Comparison of ENCODE assay signal across 32 cellular contexts in the genomic region with DNA sequence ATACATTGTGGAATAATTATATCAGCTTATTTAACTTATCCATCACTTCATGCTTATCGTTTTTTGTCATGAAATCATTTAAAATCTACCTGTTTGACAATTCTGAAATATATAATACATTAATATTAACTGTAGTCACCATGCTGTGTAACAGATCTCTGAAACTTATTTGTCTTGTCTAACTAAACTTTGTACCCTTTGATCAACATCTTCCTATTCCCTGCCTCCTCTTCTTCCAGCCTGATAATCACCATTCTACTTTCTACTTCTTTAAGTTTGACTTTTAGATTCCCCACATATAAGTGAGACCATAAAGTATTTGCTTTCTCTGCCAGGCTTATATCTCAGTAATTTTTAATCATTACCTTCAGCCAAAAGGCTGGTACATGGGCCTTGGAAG.
"Had no signal": no experiment of that assay in that cellular context is flagged by ENCODE, and none has a peak within 500 bp of the region (broad histone marks: within the 10 kb centered on the region; RNA-seq: fewer than 3 reads in every experiment).

No MANE protein-coding gene starts in this region.

- H3K36me3 Mint-ChIP-seq: naive thymus-derived CD8-positive, alpha-beta T cell; stimulated activated memory B cell treated with anti-CD40 and anti-IgM and Interleukin-4, amounts not matched to agents 10 μg/mL and 1 μg/mL and 100 μg/mL, for 72 hours; type B pancreatic cell had no signal

- H3K27ac ChIP-seq: ovary, parathyroid adenoma, psoas muscle, skin epidermis, spleen, suprapubic skin, testis, tibial artery, transverse colon, upper lobe of right lung, uterus had no signal

- H3K4me3 Mint-ChIP-seq: naive thymus-derived CD8-positive, alpha-beta T cell; natural killer cell treated with Interleukin-12 subunit alpha and Interleukin-12 subunit beta and Interleukin-15 and Interleukin-18, amount 100 ng/mL, for 72 hours; nephron progenitor cell; neural crest cell; stimulated activated memory B cell treated with anti-CD40 and anti-IgM and Interleukin-4, amounts not matched to agents 10 μg/mL and 1 μg/mL and 100 μg/mL, for 72 hours; stimulated activated naive CD8-positive, alpha-beta T cell treated with anti-CD3 and anti-CD28 coated beads, Interleukin-15, amount 100 ng/mL, for 72 hours; type B pancreatic cell had no signal

- H2AFZ ChIP-seq: parathyroid adenoma had no signal

- H3K4me1 Mint-ChIP-seq: naive thymus-derived CD8-positive, alpha-beta T cell; nephron progenitor cell; stimulated activated memory B cell treated with anti-CD40 and anti-IgM and Interleukin-4, amounts not matched to agents 10 μg/mL and 1 μg/mL and 100 μg/mL, for 72 hours; stimulated activated naive CD8-positive, alpha-beta T cell treated with anti-CD3 and anti-CD28 coated beads, Interleukin-15, amount 100 ng/mL, for 72 hours had no signal

- H3K27me3 Mint-ChIP-seq: natural killer cell treated with Interleukin-12 subunit alpha and Interleukin-12 subunit beta and Interleukin-15 and Interleukin-18, amount 100 ng/mL, for 72 hours; progenitor cell of endocrine pancreas; stimulated activated memory B cell treated with anti-CD40 and anti-IgM and Interleukin-4, amounts not matched to agents 10 μg/mL and 1 μg/mL and 100 μg/mL, for 72 hours; stimulated activated naive CD8-positive, alpha-beta T cell treated with anti-CD3 and anti-CD28 coated beads, Interleukin-15, amount 100 ng/mL, for 72 hours; type B pancreatic cell had no signal

- H3K79me2 ChIP-seq: parathyroid adenoma had no signal

- H3K9me3 ChIP-seq: psoas muscle, testis, transverse colon, upper lobe of right lung, uterus had no signal

- H3K4me2 ChIP-seq: smooth muscle cell had no signal

- H3K4me3 ChIP-seq: ovary, psoas muscle, skin epidermis, smooth muscle cell, spleen, suprapubic skin, testis, tibial artery, transverse colon, upper lobe of right lung, uterus had no signal

- H3K27me3 ChIP-seq: ovary, spleen, suprapubic skin, testis, tibial artery, transverse colon, upper lobe of right lung, uterus had no signal

- H3K4me1 ChIP-seq: parathyroid adenoma, psoas muscle, spleen, suprapubic skin, testis, tibial artery, transverse colon, upper lobe of right lung, uterus had no signal

- H3K9me3 Mint-ChIP-seq: type B pancreatic cell had no signal

- H3K36me3 ChIP-seq: ovary, spleen, suprapubic skin, tibial artery, transverse colon, upper lobe of right lung, uterus had no signal

- DNase-seq: naive thymus-derived CD8-positive, alpha-beta T cell; nephron progenitor cell; occipital lobe; ovary; posterior cingulate gyrus; psoas muscle; right cardiac atrium; spleen; stimulated activated CD4-positive, alpha-beta T cell treated with anti-CD3 and anti-CD28 coated beads, Interleukin-12 subunit alpha, Interleukin-12 subunit beta, amount 100 ng/mL, for 4 hours; stimulated activated CD4-positive, alpha-beta T cell treated with anti-CD3 and anti-CD28 coated beads, Interleukin-1b, Interleukin-23, amount 100 ng/mL, for 48 hours; stimulated activated CD4-positive, alpha-beta T cell treated with anti-CD3 and anti-CD28 coated beads, Interleukin-4, amount 100 ng/mL, for 1 hour; stimulated activated CD4-positive, alpha-beta T cell treated with anti-CD3 and anti-CD28 coated beads, Interleukin-4, amount 100 ng/mL, for 4 hours; stimulated activated CD8-positive, alpha-beta memory T cell treated with anti-CD3 and anti-CD28 coated beads, Interleukin-4, amount 100 ng/mL, for 48 hours; stimulated activated naive CD4-positive, alpha-beta T cell; stimulated activated naive CD8-positive, alpha-beta T cell treated with anti-CD3 and anti-CD28 coated beads, Interleukin-15, amount 100 ng/mL, for 72 hours; stimulated activated naive CD8-positive, alpha-beta T cell treated with anti-CD3 and anti-CD28 coated beads, Interleukin-15, Interleukin-2, amounts not matched to agents 100 U/mL and 50 U/mL, for 24 hours; substantia nigra; testis; tibial artery; transverse colon; upper lobe of right lung; uterus had no signal

- H3K27ac Mint-ChIP-seq: naive thymus-derived CD8-positive, alpha-beta T cell; natural killer cell treated with Interleukin-12 subunit alpha and Interleukin-12 subunit beta and Interleukin-15 and Interleukin-18, amount 100 ng/mL, for 72 hours; nephron progenitor cell; progenitor cell of endocrine pancreas; stimulated activated memory B cell treated with anti-CD40 and anti-IgM and Interleukin-4, amounts not matched to agents 10 μg/mL and 1 μg/mL and 100 μg/mL, for 72 hours; stimulated activated naive CD8-positive, alpha-beta T cell treated with anti-CD3 and anti-CD28 coated beads, Interleukin-15, amount 100 ng/mL, for 72 hours; type B pancreatic cell had no signal

- H3K9ac ChIP-seq: parathyroid adenoma had no signal

- ATAC-seq: naive thymus-derived CD8-positive, alpha-beta T cell; natural killer cell treated with Interleukin-12 subunit alpha and Interleukin-12 subunit beta and Interleukin-15 and Interleukin-18, amount 100 ng/mL, for 72 hours; psoas muscle; right cardiac atrium; sciatic nerve; stimulated activated memory B cell treated with anti-CD40 and anti-IgM and Interleukin-4, amounts not matched to agents 10 μg/mL and 1 μg/mL and 100 μg/mL, for 72 hours; stimulated activated naive CD8-positive, alpha-beta T cell treated with anti-CD3 and anti-CD28 coated beads, Interleukin-15, amount 100 ng/mL, for 72 hours; stimulated activated naive CD8-positive, alpha-beta T cell treated with anti-CD3 and anti-CD28 coated beads, Interleukin-15, Interleukin-2, amounts not matched to agents 100 U/mL and 50 U/mL, for 24 hours; upper lobe of right lung had no signal
